ENCODE assay signal across 1 cellular context in genomic region chr14:24296341-24297157, GRCh38.
TF ChIP-seq lines count a peak whose summit lies in the region.

No MANE protein-coding gene starts in this region.

TF ChIP-seq in HepG2, 621 proteins besides CTCF, POLR2A, EP300 and RAD21 (continued from another document and continues in another):
- TF ChIP-seq, protein P1, sequence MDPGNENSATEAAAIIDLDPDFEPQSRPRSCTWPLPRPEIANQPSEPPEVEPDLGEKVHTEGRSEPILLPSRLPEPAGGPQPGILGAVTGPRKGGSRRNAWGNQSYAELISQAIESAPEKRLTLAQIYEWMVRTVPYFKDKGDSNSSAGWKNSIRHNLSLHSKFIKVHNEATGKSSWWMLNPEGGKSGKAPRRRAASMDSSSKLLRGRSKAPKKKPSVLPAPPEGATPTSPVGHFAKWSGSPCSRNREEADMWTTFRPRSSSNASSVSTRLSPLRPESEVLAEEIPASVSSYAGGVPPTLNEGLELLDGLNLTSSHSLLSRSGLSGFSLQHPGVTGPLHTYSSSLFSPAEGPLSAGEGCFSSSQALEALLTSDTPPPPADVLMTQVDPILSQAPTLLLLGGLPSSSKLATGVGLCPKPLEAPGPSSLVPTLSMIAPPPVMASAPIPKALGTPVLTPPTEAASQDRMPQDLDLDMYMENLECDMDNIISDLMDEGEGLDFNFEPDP (CRISPR knock-in tag; conservative IDR thresholded peaks at IDR 0.05) = no peak
- TF ChIP-seq, protein P2, sequence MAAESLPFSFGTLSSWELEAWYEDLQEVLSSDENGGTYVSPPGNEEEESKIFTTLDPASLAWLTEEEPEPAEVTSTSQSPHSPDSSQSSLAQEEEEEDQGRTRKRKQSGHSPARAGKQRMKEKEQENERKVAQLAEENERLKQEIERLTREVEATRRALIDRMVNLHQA (CRISPR knock-in tag; IDR thresholded peaks at IDR 0.05) = no peak
- peak; percentile 61 for TF ChIP-seq ZSCAN25 (CRISPR knock-in tag; IDR thresholded peaks at IDR 0.05)
- TF ChIP-seq ISL2 (CRISPR knock-in tag; IDR thresholded peaks at IDR 0.05) = no peak; the same call in 1 of the 2 replicates
- TF ChIP-seq ZNF577 (CRISPR knock-in tag; IDR thresholded peaks at IDR 0.05; ENCODE audit: borderline replicate concordance, low read depth) = no peak
- no peak for TF ChIP-seq RCOR2 (CRISPR knock-in tag; IDR thresholded peaks at IDR 0.05)
- TF ChIP-seq, protein P3, sequence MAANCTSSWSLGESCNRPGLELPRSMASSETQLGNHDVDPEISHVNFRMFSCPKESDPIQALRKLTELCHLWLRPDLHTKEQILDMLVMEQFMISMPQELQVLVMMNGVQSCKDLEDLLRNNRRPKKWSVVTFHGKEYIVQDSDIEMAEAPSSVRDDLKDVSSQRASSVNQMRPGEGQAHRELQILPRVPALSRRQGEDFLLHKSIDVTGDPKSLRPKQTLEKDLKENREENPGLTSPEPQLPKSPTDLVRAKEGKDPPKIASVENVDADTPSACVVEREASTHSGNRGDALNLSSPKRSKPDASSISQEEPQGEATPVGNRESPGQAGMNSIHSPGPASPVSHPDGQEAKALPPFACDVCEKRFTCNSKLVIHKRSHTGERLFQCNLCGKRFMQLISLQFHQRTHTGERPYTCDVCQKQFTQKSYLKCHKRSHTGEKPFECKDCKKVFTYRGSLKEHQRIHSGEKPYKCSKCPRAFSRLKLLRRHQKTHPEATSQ (CRISPR knock-in tag; IDR thresholded peaks at IDR 0.05; ENCODE audit: borderline replicate concordance) = no peak
- TF ChIP-seq ZNF281 (CRISPR knock-in tag; IDR thresholded peaks at IDR 0.05; ENCODE audit: borderline replicate concordance) = peak; percentile 8; the same call in 1 of the 2 replicates
- TF ChIP-seq SAP130 (CRISPR knock-in tag; IDR thresholded peaks at IDR 0.05; ENCODE audit: low read depth) = peak; percentile 67
- no peak for TF ChIP-seq ZNF776 (CRISPR knock-in tag; IDR thresholded peaks at IDR 0.05)
- no peak; the same call in 1 of the 2 replicates for TF ChIP-seq MYC (CRISPR knock-in tag; IDR thresholded peaks at IDR 0.05; ENCODE audit: borderline replicate concordance)
- TF ChIP-seq ZNF792 (CRISPR knock-in tag; IDR thresholded peaks at IDR 0.05) = peak; percentile 73; the same call in 1 of the 2 replicates
- no peak for TF ChIP-seq ZNF296 (CRISPR knock-in tag; conservative IDR thresholded peaks at IDR 0.05)
- TF ChIP-seq MIXL1 (CRISPR knock-in tag; IDR thresholded peaks at IDR 0.05) = 0 out of 2 replicates have a peak, but pooled peaks have one; percentile 54
- no peak for TF ChIP-seq ZNF549 (CRISPR knock-in tag; IDR thresholded peaks at IDR 0.05)
- no peak for TF ChIP-seq SP1 (IDR thresholded peaks at IDR 0.05)
- peak; percentile 52; the same call in 1 of the 2 replicates for TF ChIP-seq SP1 (CRISPR knock-in tag; IDR thresholded peaks at IDR 0.05)
- TF ChIP-seq E2F2 (CRISPR knock-in tag; IDR thresholded peaks at IDR 0.05; ENCODE audit: borderline replicate concordance) = no peak
- no peak for TF ChIP-seq ZNF816 (CRISPR knock-in tag; IDR thresholded peaks at IDR 0.05; ENCODE audit: borderline replicate concordance)
- no peak; the same call in 1 of the 2 replicates for TF ChIP-seq ZNF547 (CRISPR knock-in tag; IDR thresholded peaks at IDR 0.05)
- 0 out of 2 replicates have a peak, but pooled peaks have one; percentile 23 for TF ChIP-seq MEIS1 (CRISPR knock-in tag; IDR thresholded peaks at IDR 0.05; ENCODE audit: borderline replicate concordance)
- TF ChIP-seq, protein P4, sequence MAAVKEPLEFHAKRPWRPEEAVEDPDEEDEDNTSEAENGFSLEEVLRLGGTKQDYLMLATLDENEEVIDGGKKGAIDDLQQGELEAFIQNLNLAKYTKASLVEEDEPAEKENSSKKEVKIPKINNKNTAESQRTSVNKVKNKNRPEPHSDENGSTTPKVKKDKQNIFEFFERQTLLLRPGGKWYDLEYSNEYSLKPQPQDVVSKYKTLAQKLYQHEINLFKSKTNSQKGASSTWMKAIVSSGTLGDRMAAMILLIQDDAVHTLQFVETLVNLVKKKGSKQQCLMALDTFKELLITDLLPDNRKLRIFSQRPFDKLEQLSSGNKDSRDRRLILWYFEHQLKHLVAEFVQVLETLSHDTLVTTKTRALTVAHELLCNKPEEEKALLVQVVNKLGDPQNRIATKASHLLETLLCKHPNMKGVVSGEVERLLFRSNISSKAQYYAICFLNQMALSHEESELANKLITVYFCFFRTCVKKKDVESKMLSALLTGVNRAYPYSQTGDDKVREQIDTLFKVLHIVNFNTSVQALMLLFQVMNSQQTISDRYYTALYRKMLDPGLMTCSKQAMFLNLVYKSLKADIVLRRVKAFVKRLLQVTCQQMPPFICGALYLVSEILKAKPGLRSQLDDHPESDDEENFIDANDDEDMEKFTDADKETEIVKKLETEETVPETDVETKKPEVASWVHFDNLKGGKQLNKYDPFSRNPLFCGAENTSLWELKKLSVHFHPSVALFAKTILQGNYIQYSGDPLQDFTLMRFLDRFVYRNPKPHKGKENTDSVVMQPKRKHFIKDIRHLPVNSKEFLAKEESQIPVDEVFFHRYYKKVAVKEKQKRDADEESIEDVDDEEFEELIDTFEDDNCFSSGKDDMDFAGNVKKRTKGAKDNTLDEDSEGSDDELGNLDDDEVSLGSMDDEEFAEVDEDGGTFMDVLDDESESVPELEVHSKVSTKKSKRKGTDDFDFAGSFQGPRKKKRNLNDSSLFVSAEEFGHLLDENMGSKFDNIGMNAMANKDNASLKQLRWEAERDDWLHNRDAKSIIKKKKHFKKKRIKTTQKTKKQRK (IDR thresholded peaks at IDR 0.05; ENCODE audit: low read length) = no peak
- no peak for TF ChIP-seq SCMH1 (CRISPR knock-in tag; IDR thresholded peaks at IDR 0.05; ENCODE audit: borderline replicate concordance)
- TF ChIP-seq ZNF550 (CRISPR knock-in tag; IDR thresholded peaks at IDR 0.05; ENCODE audit: borderline replicate concordance) = no peak
- no peak for TF ChIP-seq MTF2 (CRISPR knock-in tag; IDR thresholded peaks at IDR 0.05; ENCODE audit: borderline replicate concordance)
- peak; percentile 90 for TF ChIP-seq ZNF724P (CRISPR knock-in tag; IDR thresholded peaks at IDR 0.05; ENCODE audit: borderline replicate concordance)
- peak; percentile 80 for TF ChIP-seq SALL1 (CRISPR knock-in tag; IDR thresholded peaks at IDR 0.05)
- no peak for TF ChIP-seq IKZF1 (IDR thresholded peaks at IDR 0.05)
- TF ChIP-seq HNRNPL (IDR thresholded peaks at IDR 0.05; ENCODE audit: low read depth, low read length) = no peak
- 0 out of 2 replicates have a peak, but pooled peaks have one; percentile 29 for TF ChIP-seq ARNT2 (CRISPR knock-in tag; IDR thresholded peaks at IDR 0.05; ENCODE audit: low read depth)
- TF ChIP-seq HIVEP1 (CRISPR knock-in tag; IDR thresholded peaks at IDR 0.05) = 0 out of 2 replicates have a peak, but pooled peaks have one; percentile 37
- no peak for TF ChIP-seq ZNF558 (CRISPR knock-in tag; IDR thresholded peaks at IDR 0.05; ENCODE audit: borderline replicate concordance)
- no peak for TF ChIP-seq ZNF232 (CRISPR knock-in tag; IDR thresholded peaks at IDR 0.05; ENCODE audit: borderline replicate concordance)
- no peak for TF ChIP-seq NR1H2 (CRISPR knock-in tag; IDR thresholded peaks at IDR 0.05; ENCODE audit: borderline replicate concordance, low read depth)
- TF ChIP-seq ZBTB33 (CRISPR knock-in tag; IDR thresholded peaks at IDR 0.05) = no peak
- peak; percentile 50; the same call in 1 of the 2 replicates for TF ChIP-seq ZNF788 (CRISPR knock-in tag; IDR thresholded peaks at IDR 0.05; ENCODE audit: borderline replicate concordance)
- no peak for TF ChIP-seq ZNF740 (CRISPR knock-in tag; IDR thresholded peaks at IDR 0.05)
- TF ChIP-seq, protein P5, sequence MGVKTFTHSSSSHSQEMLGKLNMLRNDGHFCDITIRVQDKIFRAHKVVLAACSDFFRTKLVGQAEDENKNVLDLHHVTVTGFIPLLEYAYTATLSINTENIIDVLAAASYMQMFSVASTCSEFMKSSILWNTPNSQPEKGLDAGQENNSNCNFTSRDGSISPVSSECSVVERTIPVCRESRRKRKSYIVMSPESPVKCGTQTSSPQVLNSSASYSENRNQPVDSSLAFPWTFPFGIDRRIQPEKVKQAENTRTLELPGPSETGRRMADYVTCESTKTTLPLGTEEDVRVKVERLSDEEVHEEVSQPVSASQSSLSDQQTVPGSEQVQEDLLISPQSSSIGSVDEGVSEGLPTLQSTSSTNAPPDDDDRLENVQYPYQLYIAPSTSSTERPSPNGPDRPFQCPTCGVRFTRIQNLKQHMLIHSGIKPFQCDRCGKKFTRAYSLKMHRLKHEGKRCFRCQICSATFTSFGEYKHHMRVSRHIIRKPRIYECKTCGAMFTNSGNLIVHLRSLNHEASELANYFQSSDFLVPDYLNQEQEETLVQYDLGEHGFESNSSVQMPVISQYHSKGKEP (CRISPR knock-in tag; IDR thresholded peaks at IDR 0.05) = no peak
- TF ChIP-seq, protein P6, sequence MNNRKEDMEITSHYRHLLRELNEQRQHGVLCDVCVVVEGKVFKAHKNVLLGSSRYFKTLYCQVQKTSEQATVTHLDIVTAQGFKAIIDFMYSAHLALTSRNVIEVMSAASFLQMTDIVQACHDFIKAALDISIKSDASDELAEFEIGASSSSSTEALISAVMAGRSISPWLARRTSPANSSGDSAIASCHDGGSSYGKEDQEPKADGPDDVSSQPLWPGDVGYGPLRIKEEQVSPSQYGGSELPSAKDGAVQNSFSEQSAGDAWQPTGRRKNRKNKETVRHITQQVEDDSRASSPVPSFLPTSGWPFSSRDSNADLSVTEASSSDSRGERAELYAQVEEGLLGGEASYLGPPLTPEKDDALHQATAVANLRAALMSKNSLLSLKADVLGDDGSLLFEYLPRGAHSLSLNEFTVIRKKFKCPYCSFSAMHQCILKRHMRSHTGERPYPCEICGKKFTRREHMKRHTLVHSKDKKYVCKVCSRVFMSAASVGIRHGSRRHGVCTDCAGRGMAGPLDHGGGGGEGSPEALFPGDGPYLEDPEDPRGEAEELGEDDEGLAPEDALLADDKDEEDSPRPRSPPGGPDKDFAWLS (CRISPR knock-in tag; IDR thresholded peaks at IDR 0.05; ENCODE audit: borderline replicate concordance) = no peak
- no peak; the same call in 1 of the 2 replicates for TF ChIP-seq HOXA3 (CRISPR knock-in tag; IDR thresholded peaks at IDR 0.05)
- no peak for TF ChIP-seq NR2F2 (IDR thresholded peaks at IDR 0.05; ENCODE audit: borderline replicate concordance, low read depth)
- no peak for TF ChIP-seq HDAC6 (IDR thresholded peaks at IDR 0.05; ENCODE audit: low read depth, low read length)
- no peak for TF ChIP-seq TCF7 (IDR thresholded peaks at IDR 0.05; ENCODE audit: low read depth)
